1 cellular context compared by ENCODE assay signal in the genomic region with DNA sequence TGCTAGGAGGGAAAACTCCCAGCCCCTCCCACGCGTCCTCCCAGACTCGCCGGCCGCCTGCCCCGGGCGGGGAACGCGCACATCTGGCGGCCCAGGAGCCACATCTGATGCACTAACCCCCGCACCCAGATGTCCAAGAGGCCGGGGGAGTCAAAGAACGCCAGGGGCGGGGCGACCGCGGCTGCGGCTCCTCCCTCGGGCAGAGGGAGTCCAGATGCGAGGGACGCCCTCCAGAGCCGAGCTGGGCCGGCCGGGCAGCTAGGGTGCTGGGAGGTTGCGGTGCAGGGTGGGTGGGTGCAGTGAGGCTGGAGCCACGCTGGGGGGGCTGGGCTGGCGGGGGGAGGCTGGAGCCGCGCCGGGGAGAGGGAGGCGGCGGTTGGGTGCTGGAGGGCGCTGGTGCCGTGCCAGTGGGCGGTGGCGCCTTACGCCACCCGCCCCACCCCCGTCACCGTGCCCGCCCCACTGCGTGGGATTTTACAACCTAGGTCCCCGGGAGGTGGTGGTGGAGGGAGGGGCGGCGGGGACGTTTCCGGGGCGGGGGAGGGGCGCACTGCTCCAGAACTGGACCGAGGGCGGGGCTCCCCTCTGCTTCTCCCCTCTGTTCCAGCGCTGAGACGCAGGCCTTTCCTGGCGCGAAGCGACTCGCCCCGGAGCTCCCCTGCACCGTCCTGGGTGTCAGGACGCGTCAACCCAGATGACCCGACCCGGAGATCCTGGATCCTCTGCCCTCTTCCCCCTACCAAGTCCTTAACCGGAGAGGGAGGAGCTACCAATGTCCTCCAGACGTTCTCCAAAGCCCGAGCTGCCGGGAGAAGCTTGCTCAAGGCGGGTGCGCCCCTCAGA.
TF ChIP-seq lines count a peak whose summit lies in the region.

No MANE protein-coding gene starts in this region.

TF ChIP-seq in K562, 482 proteins besides CTCF, POLR2A, EP300 and RAD21 (continued from another document and continues in another):
- TF ChIP-seq, protein P1, sequence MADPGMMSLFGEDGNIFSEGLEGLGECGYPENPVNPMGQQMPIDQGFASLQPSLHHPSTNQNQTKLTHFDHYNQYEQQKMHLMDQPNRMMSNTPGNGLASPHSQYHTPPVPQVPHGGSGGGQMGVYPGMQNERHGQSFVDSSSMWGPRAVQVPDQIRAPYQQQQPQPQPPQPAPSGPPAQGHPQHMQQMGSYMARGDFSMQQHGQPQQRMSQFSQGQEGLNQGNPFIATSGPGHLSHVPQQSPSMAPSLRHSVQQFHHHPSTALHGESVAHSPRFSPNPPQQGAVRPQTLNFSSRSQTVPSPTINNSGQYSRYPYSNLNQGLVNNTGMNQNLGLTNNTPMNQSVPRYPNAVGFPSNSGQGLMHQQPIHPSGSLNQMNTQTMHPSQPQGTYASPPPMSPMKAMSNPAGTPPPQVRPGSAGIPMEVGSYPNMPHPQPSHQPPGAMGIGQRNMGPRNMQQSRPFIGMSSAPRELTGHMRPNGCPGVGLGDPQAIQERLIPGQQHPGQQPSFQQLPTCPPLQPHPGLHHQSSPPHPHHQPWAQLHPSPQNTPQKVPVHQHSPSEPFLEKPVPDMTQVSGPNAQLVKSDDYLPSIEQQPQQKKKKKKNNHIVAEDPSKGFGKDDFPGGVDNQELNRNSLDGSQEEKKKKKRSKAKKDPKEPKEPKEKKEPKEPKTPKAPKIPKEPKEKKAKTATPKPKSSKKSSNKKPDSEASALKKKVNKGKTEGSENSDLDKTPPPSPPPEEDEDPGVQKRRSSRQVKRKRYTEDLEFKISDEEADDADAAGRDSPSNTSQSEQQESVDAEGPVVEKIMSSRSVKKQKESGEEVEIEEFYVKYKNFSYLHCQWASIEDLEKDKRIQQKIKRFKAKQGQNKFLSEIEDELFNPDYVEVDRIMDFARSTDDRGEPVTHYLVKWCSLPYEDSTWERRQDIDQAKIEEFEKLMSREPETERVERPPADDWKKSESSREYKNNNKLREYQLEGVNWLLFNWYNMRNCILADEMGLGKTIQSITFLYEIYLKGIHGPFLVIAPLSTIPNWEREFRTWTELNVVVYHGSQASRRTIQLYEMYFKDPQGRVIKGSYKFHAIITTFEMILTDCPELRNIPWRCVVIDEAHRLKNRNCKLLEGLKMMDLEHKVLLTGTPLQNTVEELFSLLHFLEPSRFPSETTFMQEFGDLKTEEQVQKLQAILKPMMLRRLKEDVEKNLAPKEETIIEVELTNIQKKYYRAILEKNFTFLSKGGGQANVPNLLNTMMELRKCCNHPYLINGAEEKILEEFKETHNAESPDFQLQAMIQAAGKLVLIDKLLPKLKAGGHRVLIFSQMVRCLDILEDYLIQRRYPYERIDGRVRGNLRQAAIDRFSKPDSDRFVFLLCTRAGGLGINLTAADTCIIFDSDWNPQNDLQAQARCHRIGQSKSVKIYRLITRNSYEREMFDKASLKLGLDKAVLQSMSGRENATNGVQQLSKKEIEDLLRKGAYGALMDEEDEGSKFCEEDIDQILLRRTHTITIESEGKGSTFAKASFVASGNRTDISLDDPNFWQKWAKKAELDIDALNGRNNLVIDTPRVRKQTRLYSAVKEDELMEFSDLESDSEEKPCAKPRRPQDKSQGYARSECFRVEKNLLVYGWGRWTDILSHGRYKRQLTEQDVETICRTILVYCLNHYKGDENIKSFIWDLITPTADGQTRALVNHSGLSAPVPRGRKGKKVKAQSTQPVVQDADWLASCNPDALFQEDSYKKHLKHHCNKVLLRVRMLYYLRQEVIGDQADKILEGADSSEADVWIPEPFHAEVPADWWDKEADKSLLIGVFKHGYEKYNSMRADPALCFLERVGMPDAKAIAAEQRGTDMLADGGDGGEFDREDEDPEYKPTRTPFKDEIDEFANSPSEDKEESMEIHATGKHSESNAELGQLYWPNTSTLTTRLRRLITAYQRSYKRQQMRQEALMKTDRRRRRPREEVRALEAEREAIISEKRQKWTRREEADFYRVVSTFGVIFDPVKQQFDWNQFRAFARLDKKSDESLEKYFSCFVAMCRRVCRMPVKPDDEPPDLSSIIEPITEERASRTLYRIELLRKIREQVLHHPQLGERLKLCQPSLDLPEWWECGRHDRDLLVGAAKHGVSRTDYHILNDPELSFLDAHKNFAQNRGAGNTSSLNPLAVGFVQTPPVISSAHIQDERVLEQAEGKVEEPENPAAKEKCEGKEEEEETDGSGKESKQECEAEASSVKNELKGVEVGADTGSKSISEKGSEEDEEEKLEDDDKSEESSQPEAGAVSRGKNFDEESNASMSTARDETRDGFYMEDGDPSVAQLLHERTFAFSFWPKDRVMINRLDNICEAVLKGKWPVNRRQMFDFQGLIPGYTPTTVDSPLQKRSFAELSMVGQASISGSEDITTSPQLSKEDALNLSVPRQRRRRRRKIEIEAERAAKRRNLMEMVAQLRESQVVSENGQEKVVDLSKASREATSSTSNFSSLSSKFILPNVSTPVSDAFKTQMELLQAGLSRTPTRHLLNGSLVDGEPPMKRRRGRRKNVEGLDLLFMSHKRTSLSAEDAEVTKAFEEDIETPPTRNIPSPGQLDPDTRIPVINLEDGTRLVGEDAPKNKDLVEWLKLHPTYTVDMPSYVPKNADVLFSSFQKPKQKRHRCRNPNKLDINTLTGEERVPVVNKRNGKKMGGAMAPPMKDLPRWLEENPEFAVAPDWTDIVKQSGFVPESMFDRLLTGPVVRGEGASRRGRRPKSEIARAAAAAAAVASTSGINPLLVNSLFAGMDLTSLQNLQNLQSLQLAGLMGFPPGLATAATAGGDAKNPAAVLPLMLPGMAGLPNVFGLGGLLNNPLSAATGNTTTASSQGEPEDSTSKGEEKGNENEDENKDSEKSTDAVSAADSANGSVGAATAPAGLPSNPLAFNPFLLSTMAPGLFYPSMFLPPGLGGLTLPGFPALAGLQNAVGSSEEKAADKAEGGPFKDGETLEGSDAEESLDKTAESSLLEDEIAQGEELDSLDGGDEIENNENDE (IDR thresholded peaks at IDR 0.05; ENCODE audit: low read depth, low read length): no peak
- TF ChIP-seq ELF2 (CRISPR knock-in tag; IDR thresholded peaks at IDR 0.05) (no peak), OTX1 (CRISPR knock-in tag; IDR thresholded peaks at IDR 0.05) (0 out of 2 replicates have a peak, but pooled peaks have one; percentile 14), MNT (conservative IDR thresholded peaks at IDR 0.05) (peak in 1 of 2 experiments; percentile 79; a peak in 3 of 4 replicates), CTBP1 (IDR thresholded peaks at IDR 0.05; ENCODE audit: borderline replicate concordance) (peak; percentile 93), CREB1 (IDR thresholded peaks at IDR 0.05) (peak; percentile 55; the same call in 1 of the 2 replicates), CREB1 (CRISPR knock-in tag; IDR thresholded peaks at IDR 0.05) (0 out of 2 replicates have a peak, but pooled peaks have one; percentile 39), HDAC1 (IDR thresholded peaks at IDR 0.05) (peak in 1 of 2 experiments; percentile 74; a peak in 2 of 4 replicates), XRCC3 (IDR thresholded peaks at IDR 0.05) (no peak), ZNF76 (CRISPR knock-in tag; IDR thresholded peaks at IDR 0.05; ENCODE audit: borderline replicate concordance) (no peak), HNRNPH1 (optimal IDR thresholded peaks at IDR 0.05; ENCODE audit: low read depth, low read length) (no peak), MEF2A (IDR thresholded peaks at IDR 0.05; ENCODE audit: control insufficient read depth, low read depth, low read length) (no peak), NFIC (IDR thresholded peaks at IDR 0.05) (peak; percentile 77), TBP (optimal IDR thresholded peaks at IDR 0.05; ENCODE audit: low read depth, low read length) (peak; percentile 67), POLR3G (IDR thresholded peaks at IDR 0.05; ENCODE audit: extremely low read depth, insufficient read length, insufficient replicate concordance) (no peak), HMG20B (CRISPR knock-in tag; IDR thresholded peaks at IDR 0.05) (no peak), HMG20A (CRISPR knock-in tag; conservative IDR thresholded peaks at IDR 0.05) (no peak), ZNF253 (CRISPR knock-in tag; conservative IDR thresholded peaks at IDR 0.05) (no peak), NBN (IDR thresholded peaks at IDR 0.05; ENCODE audit: low read depth) (peak; percentile 30; the same call in 1 of the 2 replicates), SMARCE1 (IDR thresholded peaks at IDR 0.05) (no peak; the same call in 1 of the 2 replicates), ZNF449 (CRISPR knock-in tag; IDR thresholded peaks at IDR 0.05) (no peak), ZNF217 (CRISPR knock-in tag; IDR thresholded peaks at IDR 0.05) (no peak), FOXK1 (CRISPR knock-in tag; IDR thresholded peaks at IDR 0.05; ENCODE audit: borderline replicate concordance) (no peak; the same call in 1 of the 2 replicates), RUNX1 (IDR thresholded peaks at IDR 0.05; ENCODE audit: low read depth) (no peak), IRF2 (CRISPR knock-in tag; IDR thresholded peaks at IDR 0.05) (no peak), SOX6 (IDR thresholded peaks at IDR 0.05) (peak; percentile 63)
- TF ChIP-seq, protein P2, sequence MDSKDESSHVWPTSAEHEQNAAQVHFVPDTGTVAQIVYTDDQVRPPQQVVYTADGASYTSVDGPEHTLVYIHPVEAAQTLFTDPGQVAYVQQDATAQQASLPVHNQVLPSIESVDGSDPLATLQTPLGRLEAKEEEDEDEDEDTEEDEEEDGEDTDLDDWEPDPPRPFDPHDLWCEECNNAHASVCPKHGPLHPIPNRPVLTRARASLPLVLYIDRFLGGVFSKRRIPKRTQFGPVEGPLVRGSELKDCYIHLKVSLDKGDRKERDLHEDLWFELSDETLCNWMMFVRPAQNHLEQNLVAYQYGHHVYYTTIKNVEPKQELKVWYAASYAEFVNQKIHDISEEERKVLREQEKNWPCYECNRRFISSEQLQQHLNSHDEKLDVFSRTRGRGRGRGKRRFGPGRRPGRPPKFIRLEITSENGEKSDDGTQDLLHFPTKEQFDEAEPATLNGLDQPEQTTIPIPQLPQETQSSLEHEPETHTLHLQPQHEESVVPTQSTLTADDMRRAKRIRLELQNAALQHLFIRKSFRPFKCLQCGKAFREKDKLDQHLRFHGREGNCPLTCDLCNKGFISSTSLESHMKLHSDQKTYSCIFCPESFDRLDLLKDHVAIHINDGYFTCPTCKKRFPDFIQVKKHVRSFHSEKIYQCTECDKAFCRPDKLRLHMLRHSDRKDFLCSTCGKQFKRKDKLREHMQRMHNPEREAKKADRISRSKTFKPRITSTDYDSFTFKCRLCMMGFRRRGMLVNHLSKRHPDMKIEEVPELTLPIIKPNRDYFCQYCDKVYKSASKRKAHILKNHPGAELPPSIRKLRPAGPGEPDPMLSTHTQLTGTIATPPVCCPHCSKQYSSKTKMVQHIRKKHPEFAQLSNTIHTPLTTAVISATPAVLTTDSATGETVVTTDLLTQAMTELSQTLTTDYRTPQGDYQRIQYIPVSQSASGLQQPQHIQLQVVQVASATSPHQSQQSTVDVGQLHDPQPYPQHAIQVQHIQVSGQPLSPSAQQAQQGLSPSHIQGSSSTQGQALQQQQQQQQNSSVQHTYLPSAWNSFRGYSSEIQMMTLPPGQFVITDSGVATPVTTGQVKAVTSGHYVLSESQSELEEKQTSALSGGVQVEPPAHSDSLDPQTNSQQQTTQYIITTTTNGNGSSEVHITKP (IDR thresholded peaks at IDR 0.05; ENCODE audit: partially characterized antibody): peak; percentile 72
- TF ChIP-seq, protein P3, sequence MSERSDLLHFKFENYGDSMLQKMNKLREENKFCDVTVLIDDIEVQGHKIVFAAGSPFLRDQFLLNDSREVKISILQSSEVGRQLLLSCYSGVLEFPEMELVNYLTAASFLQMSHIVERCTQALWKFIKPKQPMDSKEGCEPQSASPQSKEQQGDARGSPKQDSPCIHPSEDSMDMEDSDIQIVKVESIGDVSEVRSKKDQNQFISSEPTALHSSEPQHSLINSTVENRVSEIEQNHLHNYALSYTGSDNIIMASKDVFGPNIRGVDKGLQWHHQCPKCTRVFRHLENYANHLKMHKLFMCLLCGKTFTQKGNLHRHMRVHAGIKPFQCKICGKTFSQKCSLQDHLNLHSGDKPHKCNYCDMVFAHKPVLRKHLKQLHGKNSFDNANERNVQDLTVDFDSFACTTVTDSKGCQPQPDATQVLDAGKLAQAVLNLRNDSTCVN (CRISPR knock-in tag; IDR thresholded peaks at IDR 0.05): no peak
- TF ChIP-seq, protein P4, sequence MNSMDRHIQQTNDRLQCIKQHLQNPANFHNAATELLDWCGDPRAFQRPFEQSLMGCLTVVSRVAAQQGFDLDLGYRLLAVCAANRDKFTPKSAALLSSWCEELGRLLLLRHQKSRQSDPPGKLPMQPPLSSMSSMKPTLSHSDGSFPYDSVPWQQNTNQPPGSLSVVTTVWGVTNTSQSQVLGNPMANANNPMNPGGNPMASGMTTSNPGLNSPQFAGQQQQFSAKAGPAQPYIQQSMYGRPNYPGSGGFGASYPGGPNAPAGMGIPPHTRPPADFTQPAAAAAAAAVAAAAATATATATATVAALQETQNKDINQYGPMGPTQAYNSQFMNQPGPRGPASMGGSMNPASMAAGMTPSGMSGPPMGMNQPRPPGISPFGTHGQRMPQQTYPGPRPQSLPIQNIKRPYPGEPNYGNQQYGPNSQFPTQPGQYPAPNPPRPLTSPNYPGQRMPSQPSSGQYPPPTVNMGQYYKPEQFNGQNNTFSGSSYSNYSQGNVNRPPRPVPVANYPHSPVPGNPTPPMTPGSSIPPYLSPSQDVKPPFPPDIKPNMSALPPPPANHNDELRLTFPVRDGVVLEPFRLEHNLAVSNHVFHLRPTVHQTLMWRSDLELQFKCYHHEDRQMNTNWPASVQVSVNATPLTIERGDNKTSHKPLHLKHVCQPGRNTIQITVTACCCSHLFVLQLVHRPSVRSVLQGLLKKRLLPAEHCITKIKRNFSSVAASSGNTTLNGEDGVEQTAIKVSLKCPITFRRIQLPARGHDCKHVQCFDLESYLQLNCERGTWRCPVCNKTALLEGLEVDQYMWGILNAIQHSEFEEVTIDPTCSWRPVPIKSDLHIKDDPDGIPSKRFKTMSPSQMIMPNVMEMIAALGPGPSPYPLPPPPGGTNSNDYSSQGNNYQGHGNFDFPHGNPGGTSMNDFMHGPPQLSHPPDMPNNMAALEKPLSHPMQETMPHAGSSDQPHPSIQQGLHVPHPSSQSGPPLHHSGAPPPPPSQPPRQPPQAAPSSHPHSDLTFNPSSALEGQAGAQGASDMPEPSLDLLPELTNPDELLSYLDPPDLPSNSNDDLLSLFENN (IDR thresholded peaks at IDR 0.05; ENCODE audit: low read depth in 2 of 2, low read length in 2 of 2): 0 out of 4 replicates have a peak, but pooled peaks of 1 of the 2 experiments have one; percentile 49
